8 cellular contexts compared by ENCODE assay signal in the genomic region with DNA sequence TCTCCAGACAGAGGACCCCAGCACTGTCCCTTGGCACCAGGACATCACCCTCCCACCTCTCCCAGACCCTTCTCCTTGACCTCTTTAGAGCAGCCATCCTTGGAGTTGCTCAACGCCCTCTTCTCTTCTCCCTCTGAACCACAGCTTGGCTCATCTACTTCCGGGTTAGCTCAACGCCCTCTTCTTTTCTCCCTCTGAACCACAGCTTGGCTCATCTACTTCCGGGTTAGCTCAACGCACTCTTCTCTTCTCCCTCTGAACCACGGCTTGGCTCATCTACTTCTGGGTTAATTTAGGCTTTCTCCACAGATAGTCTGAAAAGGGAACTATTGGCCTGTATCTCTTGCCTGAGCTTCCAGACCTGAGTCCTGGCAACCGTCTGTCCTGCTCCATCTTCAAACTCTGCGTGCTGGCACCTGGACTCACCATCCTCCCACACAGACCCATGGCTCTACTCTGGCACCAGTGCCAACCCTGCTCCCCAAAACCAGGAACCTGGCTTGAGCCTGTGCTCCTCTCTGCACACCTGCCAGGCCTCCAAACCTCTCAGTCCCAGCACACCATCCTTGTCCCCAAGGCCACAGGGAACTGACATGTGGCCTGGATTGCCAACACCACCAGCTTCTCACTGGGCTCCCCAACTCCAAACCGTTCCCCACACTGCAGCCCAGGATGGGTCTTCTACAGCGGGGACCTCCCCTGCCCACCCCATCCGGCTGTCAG. TPM values are rescaled to one million over a fixed set of nuclear protein-coding genes. Genes with fewer than 3 reads are reported as not detected.
A peak's percentile ranks its signal among the peaks of the same experiment; 100 is the strongest.
DNase-seq lines count a peak whose midpoint lies in the region; ATAC-seq and TF ChIP-seq lines count a peak whose summit lies in the region.
"Had no signal": no experiment of that assay in that cellular context is flagged by ENCODE, and none has a peak within 500 bp of the region (broad histone marks: within the 10 kb centered on the region; RNA-seq: fewer than 3 reads in every experiment).

No MANE protein-coding gene starts in this region.

- H3K4me3 ChIP-seq in upper lobe of left lung = no peak overlapping the region

- H3K27ac ChIP-seq in upper lobe of left lung = peak overlapping the region; percentile 35 to 67 (median 48)

- H3K27me3 ChIP-seq in upper lobe of left lung = no peaks in the 10 kb centered on the region

- 73 to 77% methylated on average over 11 of the region's 11 CpGs for WGBS in upper lobe of left lung, 2 donors

- peak overlapping the region; percentile 63 to 89 for H3K27ac Mint-ChIP-seq in activated naive CD4-positive, alpha-beta T cell treated with anti-CD3 and anti-CD28 coated beads, Interleukin-2, amount 50 U/mL, for 72 hours

- TF ChIP-seq CTCF in upper lobe of left lung (IDR thresholded peaks at IDR 0.05) = no peak

- no peak for TF ChIP-seq POLR2A in upper lobe of left lung (IDR thresholded peaks at IDR 0.05)

- no peak for TF ChIP-seq EP300 in upper lobe of left lung (IDR thresholded peaks at IDR 0.05)

- no peak for ATAC-seq in activated naive CD4-positive, alpha-beta T cell treated with anti-CD3 and anti-CD28 coated beads, Interleukin-2, amount 50 U/mL, for 72 hours
- ATAC-seq in upper lobe of left lung (ENCODE audit: low FRiP score in 2 of 2) (peak in 1 of 2 donors; percentile 60), HG03521 (IDR thresholded peaks at IDR 0.05; ENCODE audit: unreplicated experiment) (no peak)

- H3K4me1 ChIP-seq in upper lobe of left lung = peaks cover 10 to 20% (median 16%) of the 10 kb centered on the region in 4 donors

- H3K9me3 Mint-ChIP-seq in activated naive CD4-positive, alpha-beta T cell treated with anti-CD3 and anti-CD28 coated beads, Interleukin-2, amount 50 U/mL, for 72 hours = no peaks in the 10 kb centered on the region

- no peak for DNase-seq in activated naive CD4-positive, alpha-beta T cell treated with anti-CD3 and anti-CD28 coated beads, Interleukin-2, amount 50 U/mL, for 72 hours (ENCODE audit: low spot score in 2 of 2)
- DNase-seq in activated naive CD4-positive, alpha-beta T cell treated with Interleukin-2 at 50 U/mL for 16 hours = no peak
- DNase-seq in fibroblast of gingiva (ENCODE audit: low read depth) (peak; percentile 34), upper lobe of left lung (no peak), mucosa of gallbladder (ENCODE audit: low spot score) (no peak)
- DNase-seq: activated T-cell treated with anti-CD3 and anti-CD28 coated beads for 4 hours, MM.1S had no signal

- H3K9me3 ChIP-seq in upper lobe of left lung = no peaks in the 10 kb centered on the region

- peaks cover 0 to 16% of the 10 kb centered on the region in 2 donors for H3K36me3 Mint-ChIP-seq in activated naive CD4-positive, alpha-beta T cell treated with anti-CD3 and anti-CD28 coated beads, Interleukin-2, amount 50 U/mL, for 72 hours

- peaks cover 3 to 59% (median 44%) of the 10 kb centered on the region in 4 donors for H3K36me3 ChIP-seq in upper lobe of left lung

RNA-seq across cellular contexts. Expression of gene FAAP100, which starts 25.3 kb away (rescaled TPM):
- total RNA-seq in activated naive CD4-positive, alpha-beta T cell treated with anti-CD3 and anti-CD28 coated beads, Interleukin-2, amount 50 U/mL, for 72 hours = 10 to 100 TPM; 19.8 to 37.9 TPM
- total RNA-seq in upper lobe of left lung (10 to 100 TPM; 22.0 to 70.2 (median 32.5) TPM), mucosa of gallbladder (37.0 TPM)

RNA-seq across cellular contexts. Expression of gene FSCN2, which starts 49.3 kb away (rescaled TPM):
- under 1 TPM; 0.30 to 0.86 TPM for total RNA-seq in activated naive CD4-positive, alpha-beta T cell treated with anti-CD3 and anti-CD28 coated beads, Interleukin-2, amount 50 U/mL, for 72 hours
- total RNA-seq in upper lobe of left lung = 10 to 100 TPM in 1 of 6 donors, 1 to 10 TPM in 5; 2.7 to 37.7 (median 3.9) TPM
- total RNA-seq in mucosa of gallbladder = 1.4 TPM

RNA-seq across cellular contexts. Expression of gene NPLOC4, which starts 59.5 kb away (rescaled TPM):
- total RNA-seq in activated naive CD4-positive, alpha-beta T cell treated with anti-CD3 and anti-CD28 coated beads, Interleukin-2, amount 50 U/mL, for 72 hours = 100 to 1,000 TPM in 1 of 2 donors, 10 to 100 TPM in 1; 67.3 to 173 TPM
- total RNA-seq in upper lobe of left lung (100 to 1,000 TPM in 2 of 6 donors, 10 to 100 TPM in 4; 59.9 to 373 (median 87.4) TPM), mucosa of gallbladder (79.4 TPM)

RNA-seq across cellular contexts. Expression of gene TSPAN10, which starts 59.6 kb away (rescaled TPM):
- total RNA-seq in activated naive CD4-positive, alpha-beta T cell treated with anti-CD3 and anti-CD28 coated beads, Interleukin-2, amount 50 U/mL, for 72 hours = under 1 TPM; 0.56 to 0.75 TPM
- total RNA-seq in upper lobe of left lung = 1 to 10 TPM in 3 of 6 donors, under 1 TPM in 3; 0.61 to 2.8 (median 1.0) TPM
- 1.6 TPM for total RNA-seq in mucosa of gallbladder
